2 cellular contexts compared by ENCODE assay signal in the genomic region with DNA sequence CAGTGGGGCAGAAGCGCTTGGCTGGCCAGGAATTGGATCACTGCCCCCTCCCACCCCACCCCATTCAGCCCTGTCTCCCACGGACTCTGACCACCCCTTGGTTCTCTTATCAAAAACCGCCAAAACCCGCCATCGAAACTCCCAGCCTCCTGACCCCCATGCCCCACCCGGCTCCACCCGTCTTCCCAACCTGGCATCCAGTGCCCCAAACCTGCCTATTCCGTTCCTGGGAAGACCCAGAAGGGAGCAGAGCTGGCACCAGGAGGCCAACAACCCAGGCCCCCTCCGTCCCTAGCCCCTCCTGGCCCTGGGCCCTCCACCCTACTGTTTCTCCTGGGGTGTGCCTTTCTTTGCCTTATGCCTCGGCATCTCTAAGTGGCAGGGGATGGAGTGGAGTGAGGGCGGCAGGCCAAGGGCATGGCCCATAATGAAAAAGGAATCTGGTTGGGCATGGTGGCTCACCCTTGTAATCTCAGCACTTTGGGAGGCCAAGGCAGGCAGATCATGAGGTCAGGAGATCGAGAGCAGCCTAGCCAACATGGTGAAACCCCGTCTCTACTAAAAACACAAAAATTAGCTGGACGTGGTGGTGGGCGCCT.
TF ChIP-seq lines count a peak whose summit lies in the region.

No MANE protein-coding gene starts in this region.

TF ChIP-seq in A549, 52 proteins besides CTCF, POLR2A, EP300 and RAD21:
- TF ChIP-seq PHF8 (IDR thresholded peaks at IDR 0.05; ENCODE audit: borderline replicate concordance, low read depth) (no peak), NR3C1 (IDR thresholded peaks at IDR 0.05) (no peak), FOSL2 (IDR thresholded peaks at IDR 0.05) (no peak), FOSL2 (CRISPR knock-in tag; IDR thresholded peaks at IDR 0.05) (no peak), EHF (CRISPR knock-in tag; IDR thresholded peaks at IDR 0.05) (no peak), RCOR1 (IDR thresholded peaks at IDR 0.05; ENCODE audit: low read depth, low read length) (no peak), CHD4 (IDR thresholded peaks at IDR 0.05; ENCODE audit: borderline replicate concordance) (no peak), RARB (CRISPR knock-in tag; IDR thresholded peaks at IDR 0.05) (no peak), MYC (IDR thresholded peaks at IDR 0.05; ENCODE audit: borderline replicate concordance, low read length) (no peak), CHD2 (IDR thresholded peaks at IDR 0.05; ENCODE audit: low read length, partially characterized antibody) (no peak), CBX8 (IDR thresholded peaks at IDR 0.05) (no peak), FOXS1 (CRISPR knock-in tag; IDR thresholded peaks at IDR 0.05) (no peak), ATOH8 (CRISPR knock-in tag; IDR thresholded peaks at IDR 0.05; ENCODE audit: low read depth) (no peak), MAZ (IDR thresholded peaks at IDR 0.05; ENCODE audit: borderline replicate concordance, low read depth, low read length) (no peak), CBX2 (IDR thresholded peaks at IDR 0.05; ENCODE audit: borderline replicate concordance, low read depth) (no peak), ELK1 (IDR thresholded peaks at IDR 0.05; ENCODE audit: low read depth, low read length) (no peak), ZFP36 (IDR thresholded peaks at IDR 0.05; ENCODE audit: borderline replicate concordance, partially characterized antibody) (no peak), EHMT2 (IDR thresholded peaks at IDR 0.05; ENCODE audit: low read depth) (no peak), JUNB (IDR thresholded peaks at IDR 0.05) (no peak), MAFK (IDR thresholded peaks at IDR 0.05; ENCODE audit: partially characterized antibody) (no peak)
- TF ChIP-seq, protein P1, sequence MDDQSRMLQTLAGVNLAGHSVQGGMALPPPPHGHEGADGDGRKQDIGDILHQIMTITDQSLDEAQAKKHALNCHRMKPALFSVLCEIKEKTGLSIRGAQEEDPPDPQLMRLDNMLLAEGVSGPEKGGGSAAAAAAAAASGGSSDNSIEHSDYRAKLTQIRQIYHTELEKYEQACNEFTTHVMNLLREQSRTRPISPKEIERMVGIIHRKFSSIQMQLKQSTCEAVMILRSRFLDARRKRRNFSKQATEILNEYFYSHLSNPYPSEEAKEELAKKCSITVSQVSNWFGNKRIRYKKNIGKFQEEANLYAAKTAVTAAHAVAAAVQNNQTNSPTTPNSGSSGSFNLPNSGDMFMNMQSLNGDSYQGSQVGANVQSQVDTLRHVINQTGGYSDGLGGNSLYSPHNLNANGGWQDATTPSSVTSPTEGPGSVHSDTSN (IDR thresholded peaks at IDR 0.05) = no peak

TF ChIP-seq in H1, 55 proteins besides CTCF, POLR2A, EP300 and RAD21:
- no peak for TF ChIP-seq JUN (IDR thresholded peaks at IDR 0.05; ENCODE audit: low read depth, low read length)
- no peak for TF ChIP-seq BACH1 (IDR thresholded peaks at IDR 0.05; ENCODE audit: low read length)
- TF ChIP-seq SAP30 (IDR thresholded peaks at IDR 0.05; ENCODE audit: insufficient read depth, insufficient replicate concordance, low read length) = no peak
- TF ChIP-seq POU5F1 (IDR thresholded peaks at IDR 0.05; ENCODE audit: low read depth, low read length) = no peak
- no peak for TF ChIP-seq JUND (IDR thresholded peaks at IDR 0.05; ENCODE audit: low read length)
- no peak for TF ChIP-seq SP1 (IDR thresholded peaks at IDR 0.05; ENCODE audit: low read depth, low read length)
- TF ChIP-seq ASH2L (IDR thresholded peaks at IDR 0.05; ENCODE audit: low read length) = no peak
- no peak for TF ChIP-seq RBBP5 (IDR thresholded peaks at IDR 0.05; ENCODE audit: borderline replicate concordance, low read depth, low read length)
- no peak for TF ChIP-seq SP2 (IDR thresholded peaks at IDR 0.05; ENCODE audit: low read length)
- no peak for TF ChIP-seq BRCA1 (IDR thresholded peaks at IDR 0.05; ENCODE audit: low read depth, low read length)
- no peak for TF ChIP-seq CTBP2 (IDR thresholded peaks at IDR 0.05; ENCODE audit: borderline replicate concordance, insufficient read depth, insufficient read length, low read length)
- TF ChIP-seq, protein P2, sequence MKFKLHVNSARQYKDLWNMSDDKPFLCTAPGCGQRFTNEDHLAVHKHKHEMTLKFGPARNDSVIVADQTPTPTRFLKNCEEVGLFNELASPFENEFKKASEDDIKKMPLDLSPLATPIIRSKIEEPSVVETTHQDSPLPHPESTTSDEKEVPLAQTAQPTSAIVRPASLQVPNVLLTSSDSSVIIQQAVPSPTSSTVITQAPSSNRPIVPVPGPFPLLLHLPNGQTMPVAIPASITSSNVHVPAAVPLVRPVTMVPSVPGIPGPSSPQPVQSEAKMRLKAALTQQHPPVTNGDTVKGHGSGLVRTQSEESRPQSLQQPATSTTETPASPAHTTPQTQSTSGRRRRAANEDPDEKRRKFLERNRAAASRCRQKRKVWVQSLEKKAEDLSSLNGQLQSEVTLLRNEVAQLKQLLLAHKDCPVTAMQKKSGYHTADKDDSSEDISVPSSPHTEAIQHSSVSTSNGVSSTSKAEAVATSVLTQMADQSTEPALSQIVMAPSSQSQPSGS (IDR thresholded peaks at IDR 0.05; ENCODE audit: low read length) = no peak
- TF ChIP-seq YY1 (IDR thresholded peaks at IDR 0.05; ENCODE audit: low read depth, low read length) = no peak
- TF ChIP-seq SP4 (IDR thresholded peaks at IDR 0.05; ENCODE audit: low read length) = no peak
- no peak for TF ChIP-seq GABPA (IDR thresholded peaks at IDR 0.05; ENCODE audit: borderline replicate concordance, insufficient read depth, low read length)
